In genomic region chr2:171244970-171245782, GRCh38 we compare ENCODE assay signal across 12 cellular contexts.
DNase-seq lines count a peak whose midpoint lies in the region; ATAC-seq and TF ChIP-seq lines count a peak whose summit lies in the region.
"Had no signal": no experiment of that assay in that cellular context is flagged by ENCODE, and none has a peak within 500 bp of the region (broad histone marks: within the 10 kb centered on the region; RNA-seq: fewer than 3 reads in every experiment).

No MANE protein-coding gene starts in this region.

- TF ChIP-seq CTCF in HEK293 (tag by site-specific recombination; IDR thresholded peaks at IDR 0.05) = no peak
- TF ChIP-seq CTCF in foreskin keratinocyte (conservative IDR thresholded peaks at IDR 0.05) = peak; percentile 62

- POLR2A ChIA-PET in HEK293 (lab: Yijun Ruan, JAX) = interaction anchor here (0.5 kb wide), 1 partner anchor 11 kb away, joined by 3 read pairs; no protein-coding TSS in a partner anchor
- POLR2A ChIA-PET in activated CD8-positive, alpha-beta T cell treated with anti-CD3 and anti-CD28 coated beads, Interleukin-2, amount 10 ng/mL, durations not matched to agents 7 days and 5 days (lab: Charles Lee) = no interaction called here

- CTCF ChIA-PET in HEK293 (lab: Yijun Ruan, JAX) = no interaction called here
- CTCF ChIA-PET in activated CD8-positive, alpha-beta T cell treated with anti-CD3 and anti-CD28 coated beads, Interleukin-2, amount 10 ng/mL, durations not matched to agents 7 days and 5 days (lab: Charles Lee) = interaction anchor here (1.2 kb wide), 1 partner anchor 317 kb away, joined by 3 read pairs; no protein-coding TSS in a partner anchor

- peak; percentile 15 for DNase-seq in AG08395 (ENCODE audit: low spot score)
- DNase-seq in activated CD8-positive, alpha-beta T cell treated with anti-CD3 and anti-CD28 coated beads, Interleukin-2, amount 10 ng/mL, durations not matched to agents 7 days and 5 days = no peak
- peak in 1 of 2 donors; percentile 42 for DNase-seq in foreskin keratinocyte
- no peak for DNase-seq in activated T-cell treated with anti-CD3 and anti-CD28 coated beads for 4 hours
- no peak for DNase-seq in caudate nucleus (lab: John Stamatoyannopoulos, UW)
- no peak for DNase-seq in MV-4-11 (lab: John Stamatoyannopoulos, UW)
- DNase-seq: gastrocnemius medialis, NCI-H2029 treated with DMSO at 0.1 percent for 48 hours had no signal

- no peaks in the 10 kb centered on the region for H3K9me3 ChIP-seq in HEK293 (ENCODE audit: control insufficient read depth, insufficient read depth, low read depth, low read length)
- H3K9me3 ChIP-seq: gastrocnemius medialis had no signal

- H3K27ac ChIP-seq in HEK293 (ENCODE audit: extremely low read depth, low read depth, low read length) (no peak overlapping the region), foreskin keratinocyte (no peak overlapping the region), caudate nucleus (ENCODE audit: low read depth, low read length) (no peak overlapping the region)
- H3K27ac ChIP-seq: gastrocnemius medialis had no signal

- no peak overlapping the region for H3K4me3 Mint-ChIP-seq in activated CD8-positive, alpha-beta T cell treated with anti-CD3 and anti-CD28 coated beads, Interleukin-2, amount 10 ng/mL, durations not matched to agents 7 days and 5 days
- H3K4me3 Mint-ChIP-seq: T-helper 1 cell treated with Interleukin-12 subunit alpha and Interleukin-12 subunit beta and Interleukin-4 antibody, amounts not matched to agents 30 μg/mL and 1 μg/mL, for 36 hours had no signal

- no peak for ATAC-seq in activated CD8-positive, alpha-beta T cell treated with anti-CD3 and anti-CD28 coated beads, Interleukin-2, amount 10 ng/mL, durations not matched to agents 7 days and 5 days
- ATAC-seq in foreskin keratinocyte = peak; percentile 35
- ATAC-seq in HG03521 (IDR thresholded peaks at IDR 0.05; ENCODE audit: unreplicated experiment) = no peak
- ATAC-seq: gastrocnemius medialis had no signal

- H3K9me3 Mint-ChIP-seq in activated CD8-positive, alpha-beta T cell treated with anti-CD3 and anti-CD28 coated beads, Interleukin-2, amount 10 ng/mL, durations not matched to agents 7 days and 5 days (ENCODE audit: insufficient read depth) = peaks cover 12% of the 10 kb centered on the region

- peak overlapping the region; percentile 6 for H3K27ac Mint-ChIP-seq in activated CD8-positive, alpha-beta T cell treated with anti-CD3 and anti-CD28 coated beads, Interleukin-2, amount 10 ng/mL, durations not matched to agents 7 days and 5 days
- H3K27ac Mint-ChIP-seq: progenitor cell of endocrine pancreas; T-helper 1 cell treated with Interleukin-12 subunit alpha and Interleukin-12 subunit beta and Interleukin-4 antibody, amounts not matched to agents 30 μg/mL and 1 μg/mL, for 36 hours had no signal

- H3K27me3 Mint-ChIP-seq in activated CD8-positive, alpha-beta T cell treated with anti-CD3 and anti-CD28 coated beads, Interleukin-2, amount 10 ng/mL, durations not matched to agents 7 days and 5 days (ENCODE audit: low read depth) = no peaks in the 10 kb centered on the region
- H3K27me3 Mint-ChIP-seq: progenitor cell of endocrine pancreas had no signal

- H3K36me3 Mint-ChIP-seq in activated CD8-positive, alpha-beta T cell treated with anti-CD3 and anti-CD28 coated beads, Interleukin-2, amount 10 ng/mL, durations not matched to agents 7 days and 5 days (ENCODE audit: low read depth) = peaks cover 23% of the 10 kb centered on the region

- H3K36me3 ChIP-seq in HEK293 (ENCODE audit: control insufficient read depth in 2 of 2, insufficient read depth in 1 of 2, low read length in 2 of 2) = no peaks in the 10 kb centered on the region
- H3K36me3 ChIP-seq: gastrocnemius medialis had no signal

- H3K27me3 ChIP-seq in foreskin keratinocyte = no peaks in the 10 kb centered on the region
- H3K27me3 ChIP-seq: gastrocnemius medialis had no signal

- no peak overlapping the region for H3K4me3 ChIP-seq in HEK293 (ENCODE audit: low read depth, low read length)
- H3K4me3 ChIP-seq: gastrocnemius medialis had no signal

- H3K4me1 Mint-ChIP-seq in activated CD8-positive, alpha-beta T cell treated with anti-CD3 and anti-CD28 coated beads, Interleukin-2, amount 10 ng/mL, durations not matched to agents 7 days and 5 days (ENCODE audit: low read depth) = peaks cover 48% of the 10 kb centered on the region

- H3K4me1 ChIP-seq in HEK293 (ENCODE audit: control insufficient read depth, insufficient read depth, low read length) (no peaks in the 10 kb centered on the region), foreskin keratinocyte (peaks cover 3% of the 10 kb centered on the region)
- H3K4me1 ChIP-seq: gastrocnemius medialis had no signal

TF ChIP-seq in HEK293, 187 proteins besides CTCF, POLR2A, EP300 and RAD21:
- TF ChIP-seq KLF10 (tag by site-specific recombination; IDR thresholded peaks at IDR 0.05) (no peak), ZNF654 (tag by site-specific recombination; IDR thresholded peaks at IDR 0.05; ENCODE audit: low read depth) (peak; percentile 22), ZNF830 (tag by site-specific recombination; IDR thresholded peaks at IDR 0.05; ENCODE audit: low read depth) (no peak), SETDB1 (IDR thresholded peaks at IDR 0.05; ENCODE audit: insufficient read length, low read length) (peak; percentile 82), ZNF37A (tag by site-specific recombination; IDR thresholded peaks at IDR 0.05) (no peak)
TF ChIP-seq in HEK293: peak in this region for 2.
